Comparison of ENCODE assay signal across 17 cellular contexts in genomic region chr2:44247924-44248323, GRCh38.
DNase-seq lines count a peak whose midpoint lies in the region; ATAC-seq and TF ChIP-seq lines count a peak whose summit lies in the region.
"Had no signal": no experiment of that assay in that cellular context is flagged by ENCODE, and none has a peak within 500 bp of the region (broad histone marks: within the 10 kb centered on the region; RNA-seq: fewer than 3 reads in every experiment).

No MANE protein-coding gene starts in this region.

- no peaks in the 10 kb centered on the region for H3F3A ChIP-seq in OCI-LY1 (ENCODE audit: insufficient read depth, low read length)

- H3K9ac ChIP-seq in OCI-LY1 (ENCODE audit: low read length), result no peak overlapping the region

- no peak for TF ChIP-seq CTCF in GM12865 (IDR thresholded peaks at IDR 0.05; ENCODE audit: insufficient read depth, low read depth, low read length, missing control alignments)
- peak; percentile 49 for TF ChIP-seq CTCF in OCI-LY1 (IDR thresholded peaks at IDR 0.05; ENCODE audit: low read length)

- peaks cover 7% of the 10 kb centered on the region for H3K4me1 ChIP-seq in OCI-LY1 (ENCODE audit: insufficient read depth, low read length, severe bottlenecking)

- DNase-seq in ACHN, result peak; percentile 72
- peak; percentile 27 for DNase-seq in GM12865 (ENCODE audit: low read depth)
- peak; percentile 69 for DNase-seq in iPS DF 19.7 (ENCODE audit: low read depth, low spot score)
- DNase-seq in NCI-H524 (lab: John Stamatoyannopoulos, UW), result no peak
- no peak for DNase-seq in effector CD8-positive, alpha-beta T cell (lab: John Stamatoyannopoulos, UW)
- DNase-seq in SIG-M5 (lab: John Stamatoyannopoulos, UW), result no peak
- DNase-seq: activated effector memory CD4-positive, alpha-beta T cell treated with anti-CD3 and anti-CD28 coated beads, Interleukin-2, amount 50 U/mL, for 16 hours; AML-193; dorsolateral prefrontal cortex; NCI-H446 treated with DMSO at 0.1 percent for 48 hours; psoas muscle; stimulated activated CD4-positive, alpha-beta T cell treated with anti-CD3 and anti-CD28 coated beads, Interleukin-1b, Interleukin-23, amount 100 ng/mL, for 48 hours; T-helper 9 cell; upper lobe of right lung had no signal

- H3K4me2 ChIP-seq in OCI-LY1 (ENCODE audit: low read length), result no peak overlapping the region; the same call in 1 of the 2 replicates

- no peaks in the 10 kb centered on the region for H3K27me3 ChIP-seq in OCI-LY1 (ENCODE audit: insufficient read depth, low read length)
- H3K27me3 ChIP-seq: ascending aorta, dorsolateral prefrontal cortex, upper lobe of right lung had no signal

- 0 out of 2 replicates have a peak, but pooled peaks cover 4% of the 10 kb centered on the region for H3K9me3 ChIP-seq in OCI-LY1 (ENCODE audit: low read length)
- H3K9me3 ChIP-seq: psoas muscle, upper lobe of right lung had no signal

- no peaks in the 10 kb centered on the region for H3K9me2 ChIP-seq in OCI-LY1 (ENCODE audit: low read depth, low read length)

- ATAC-seq in HG03520 (IDR thresholded peaks at IDR 0.05; ENCODE audit: unreplicated experiment), result no peak
- ATAC-seq: upper lobe of right lung had no signal

- H3K27ac ChIP-seq in OCI-LY1 (ENCODE audit: low read depth, low read length, poor library complexity, severe bottlenecking), result no peak overlapping the region
- H3K27ac ChIP-seq: ascending aorta, psoas muscle, upper lobe of right lung had no signal

- H3K36me3 ChIP-seq in OCI-LY1 (ENCODE audit: insufficient read depth, low read length), result no peaks in the 10 kb centered on the region
- H3K36me3 ChIP-seq: ascending aorta, upper lobe of right lung had no signal

- H2AFZ ChIP-seq in OCI-LY1 (ENCODE audit: low read length), result no peak overlapping the region

- no peaks in the 10 kb centered on the region for H4K20me1 ChIP-seq in OCI-LY1 (ENCODE audit: insufficient read depth, low read length)

- no peaks in the 10 kb centered on the region for H3K79me2 ChIP-seq in OCI-LY1 (ENCODE audit: insufficient read depth, low read length)

- in situ Hi-C loops in ACHN (cut with HindIII; ENCODE audit: low pct_ligation_motif_present, low pct_unique_long_range_greater_than_20kb, low sequenced_read_pairs), result no loop called here

- H3K4me3 ChIP-seq in GM12865 (ENCODE audit: low read depth, low read length) (no peak overlapping the region), OCI-LY1 (ENCODE audit: low read depth, low read length, poor library complexity, severe bottlenecking) (no peak overlapping the region)
- H3K4me3 ChIP-seq: ascending aorta, dorsolateral prefrontal cortex, psoas muscle, upper lobe of right lung had no signal

Comparison
In these comparisons a context has a peak if more than half of its experiments do, and no peak if none do; other contexts are left out.
1. DNase-seq: peak in ACHN (single experiment), GM12865 (single experiment) and iPS DF 19.7 (single experiment); none in NCI-H524 (0 of 2), effector CD8-positive, alpha-beta T cell (single experiment) and SIG-M5 (single experiment).